In the genomic region with DNA sequence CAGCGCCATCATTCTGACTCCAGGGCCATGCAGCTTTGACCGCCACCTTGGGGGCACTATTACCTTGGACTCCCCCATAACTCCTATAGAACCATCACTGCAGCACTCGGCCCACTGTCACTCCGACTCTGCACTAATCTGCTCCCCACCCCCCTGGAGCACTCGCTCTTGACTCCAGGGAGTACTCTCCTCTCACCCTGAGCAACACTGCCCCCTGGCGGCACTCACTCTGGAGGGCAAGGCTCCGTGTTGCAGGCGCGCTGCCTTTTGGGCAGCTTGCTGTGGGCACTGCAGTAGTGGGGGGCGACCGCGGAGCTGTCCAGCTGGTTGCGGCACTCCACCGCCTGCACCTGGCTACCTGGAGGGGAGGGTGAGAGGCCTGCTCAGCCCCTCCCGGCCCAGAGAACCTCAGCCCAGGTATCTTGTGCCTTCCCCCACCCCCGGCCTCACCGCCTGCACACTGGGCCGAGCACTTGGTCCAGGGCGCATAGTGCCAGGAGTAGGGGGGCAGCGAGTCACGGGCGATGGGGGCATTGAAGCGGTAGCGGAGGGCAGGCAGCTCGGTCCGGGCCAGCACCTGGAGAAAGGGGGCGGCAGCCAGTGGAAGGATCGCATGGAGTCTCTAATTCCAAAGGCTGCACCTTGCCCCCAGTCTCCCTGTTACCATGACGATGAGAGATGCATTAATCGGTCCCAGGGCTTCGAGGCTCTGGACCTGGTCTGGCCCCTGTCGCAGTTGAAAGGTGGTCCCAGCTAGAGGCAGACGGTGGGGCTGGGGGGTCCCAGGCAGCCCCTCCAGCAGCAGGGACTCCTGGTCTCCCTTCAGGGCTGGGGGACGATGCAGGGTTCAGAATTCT, we compare ENCODE assay signal across 8 cellular contexts. TPM values are rescaled to one million over a fixed set of nuclear protein-coding genes. Genes with fewer than 3 reads are reported as not detected.
DNase-seq lines count a peak whose midpoint lies in the region; ATAC-seq and TF ChIP-seq lines count a peak whose summit lies in the region.

No MANE protein-coding gene starts in this region.

- intact Hi-C loops in A673 (cut with micrococcal nuclease; ENCODE audit: unreplicated experiment) (no loop called here), adrenal gland (cut with DNase I) (loop anchor here in 1 of 2 donors (10.0 kb wide), 2 partner anchors 171 to 231 kb away; a partner anchor contains a TSS), left colon (cut with DNase I, micrococcal nuclease) (loop anchor here in 1 of 2 donors (10.0 kb wide), 1 partner anchor 59 kb away; no protein-coding TSS in a partner anchor)

- no peak overlapping the region for H3K27ac ChIP-seq in A673 (ENCODE audit: low read depth, low read length, poor library complexity, severe bottlenecking)
- no peak overlapping the region for H3K27ac ChIP-seq in adrenal gland
- no peak overlapping the region for H3K27ac ChIP-seq in upper lobe of left lung

- no peak for TF ChIP-seq EP300 in upper lobe of left lung (IDR thresholded peaks at IDR 0.05)

- TF ChIP-seq POLR2A in adrenal gland (IDR thresholded peaks at IDR 0.05) = no peak
- TF ChIP-seq POLR2A in upper lobe of left lung (IDR thresholded peaks at IDR 0.05) = no peak

- WGBS in adrenal gland, 4 donors = 81 to 87% (median 83%) methylated on average over 19 to 34 of the region's 34 CpGs
- WGBS in upper lobe of left lung, 2 donors = 67 to 78% methylated on average over 8 to 29 of the region's 34 CpGs

- CTCF ChIA-PET in A673 (lab: Charles Lee) = interaction anchor here (0.5 to 0.6 kb wide), 2 partner anchors 56 to 173 kb away, joined by 4 to 6 read pairs; a partner anchor contains a TSS

- peak; percentile 83 for DNase-seq in A673 (ENCODE audit: low spot score)
- DNase-seq in SK-MEL-5 (ENCODE audit: low read depth, low spot score) = peak; percentile 69
- DNase-seq in adrenal gland = peak in 3 of 7 donors; percentile 41 to 63 (median 46)
- DNase-seq in left colon = peak in 1 of 2 donors; percentile 75
- peak in 1 of 2 donors; percentile 71 for DNase-seq in upper lobe of left lung

- no peaks in the 10 kb centered on the region for H3K4me1 ChIP-seq in A673 (ENCODE audit: insufficient read depth, low read length, poor library complexity, severe bottlenecking)
- no peaks in the 10 kb centered on the region for H3K4me1 ChIP-seq in adrenal gland (replicated peaks in 1 of 2)
- no peaks in the 10 kb centered on the region for H3K4me1 ChIP-seq in upper lobe of left lung

- no peak overlapping the region for H3K4me3 ChIP-seq in A673 (ENCODE audit: low read depth, low read length, poor library complexity, severe bottlenecking)
- H3K4me3 ChIP-seq in GM12875 (ENCODE audit: low read depth, low read length) = no peak overlapping the region
- H3K4me3 ChIP-seq in adrenal gland = no peak overlapping the region
- H3K4me3 ChIP-seq in upper lobe of left lung = no peak overlapping the region

- in situ Hi-C loops in SK-MEL-5 (cut with HindIII; ENCODE audit: low pct_unique_long_range_greater_than_20kb, low sequenced_read_pairs) = no loop called here

- peak; percentile 74 for ATAC-seq in left colon
- peak; percentile 24 to 42 for ATAC-seq in upper lobe of left lung (ENCODE audit: low FRiP score in 2 of 2)
- ATAC-seq in HG03439 (IDR thresholded peaks at IDR 0.05; ENCODE audit: unreplicated experiment) = no peak
- ATAC-seq in HG02571 (IDR thresholded peaks at IDR 0.05; ENCODE audit: unreplicated experiment) = no peak

- no peaks in the 10 kb centered on the region for H3K27me3 ChIP-seq in A673 (replicated peaks; ENCODE audit: insufficient read depth, low read depth, low read length, poor library complexity)
- no peaks in the 10 kb centered on the region for H3K27me3 ChIP-seq in adrenal gland
- H3K27me3 ChIP-seq in upper lobe of left lung = no peaks in the 10 kb centered on the region

- TF ChIP-seq CTCF in A673 (conservative IDR thresholded peaks at IDR 0.05; ENCODE audit: low read depth, low read length) (peak; percentile 84), GM12875 (IDR thresholded peaks at IDR 0.05; ENCODE audit: borderline replicate concordance, insufficient read depth, low read depth, low read length) (peak; percentile 78), adrenal gland (IDR thresholded peaks at IDR 0.05) (peak; percentile 20 to 42 (median 28)), upper lobe of left lung (IDR thresholded peaks at IDR 0.05) (peak; percentile 28 to 60 (median 50))

- H3K9me3 ChIP-seq in A673 (ENCODE audit: low read depth, low read length, poor library complexity, severe bottlenecking) (no peaks in the 10 kb centered on the region), adrenal gland (replicated peaks in 1 of 3) (no peaks in the 10 kb centered on the region), upper lobe of left lung (no peaks in the 10 kb centered on the region)

- no TSS peak for BruUV-seq in A673 (replicated peaks; lab: Mats Ljungman, UMichigan)

- POLR2A ChIA-PET in A673 (lab: Charles Lee; ENCODE audit: low non-redundant PET) = interaction anchor here (0.7 kb wide), 1 partner anchor 10 kb away, joined by 14 read pairs; no protein-coding TSS in a partner anchor

- no peaks in the 10 kb centered on the region for H3K36me3 ChIP-seq in A673 (ENCODE audit: insufficient read depth, low read length, poor library complexity, severe bottlenecking)
- H3K36me3 ChIP-seq in adrenal gland (replicated peaks in 1 of 2) = peaks cover 0 to 15% of the 10 kb centered on the region in 2 donors
- H3K36me3 ChIP-seq in upper lobe of left lung = peaks cover 0 to 34% (median 8%) of the 10 kb centered on the region in 4 donors

RNA-seq across cellular contexts. Expression of a gene that starts 8.9 kb away (rescaled TPM):
- total RNA-seq in A673 (2021) (0.26 and 0.37 TPM in 2 replicates), adrenal gland (10 to 100 TPM; 12.0 to 27.1 (median 22.0) TPM), left colon (10 to 100 TPM in 1 of 2 donors, 1 to 10 TPM in 1; 5.4 to 12.1 TPM), upper lobe of left lung (100 to 1,000 TPM in 4 of 6 donors, 10 to 100 TPM in 2; 47.3 to 246 (median 127) TPM)
- total RNA-seq in SK-MEL-5 (2014; rRNA removed; shearing (Covaris generic)) = 0.05 and 0.27 TPM in 2 replicates
- 0.40 and 1.6 TPM in 2 replicates for polyA plus RNA-seq in SK-MEL-5 (2015; cell fraction: cytosol; rRNA removed)
- 0.04 and 0.51 TPM in 2 replicates for polyA plus RNA-seq in SK-MEL-5 (2015; cell fraction: nucleus; rRNA removed)
- 10 to 100 TPM in 2 of 3 donors, 1 to 10 TPM in 1; 4.9 to 62.5 (median 11.7) TPM for polyA plus RNA-seq in adrenal gland

RNA-seq across cellular contexts. Expression of a gene that starts 24.4 kb away (rescaled TPM):
- 29.5 and 40.5 TPM in 2 replicates for total RNA-seq in A673 (2021)
- total RNA-seq in SK-MEL-5 (2014; rRNA removed; shearing (Covaris generic)) = not detected in 2 replicates
- not detected in 2 replicates for polyA plus RNA-seq in SK-MEL-5 (2015; cell fraction: cytosol; rRNA removed)
- not detected in 2 replicates for polyA plus RNA-seq in SK-MEL-5 (2015; cell fraction: nucleus; rRNA removed)
- 100 to 1,000 TPM in 1 of 8 donors, 10 to 100 TPM in 6, 1 to 10 TPM in 1; 7.6 to 100 (median 25.8) TPM for total RNA-seq in adrenal gland
- 100 to 1,000 TPM in 1 of 3 donors, 10 to 100 TPM in 1, 1 to 10 TPM in 1; 2.0 to 190 (median 57.4) TPM for polyA plus RNA-seq in adrenal gland
- 1 to 10 TPM; 4.2 to 8.9 TPM for total RNA-seq in left colon
- 100 to 1,000 TPM in 1 of 6 donors, 10 to 100 TPM in 5; 11.9 to 103 (median 19.8) TPM for total RNA-seq in upper lobe of left lung

RNA-seq across cellular contexts. Expression of a gene that starts 44.3 kb away (rescaled TPM):
- total RNA-seq in A673 (2021) (not detected in 2 replicates), adrenal gland (not detected), left colon (not detected), upper lobe of left lung (not detected)
- total RNA-seq in SK-MEL-5 (2014; rRNA removed; shearing (Covaris generic)) = not detected in 2 replicates
- polyA plus RNA-seq in SK-MEL-5 (2015; cell fraction: cytosol; rRNA removed) = not detected in 2 replicates
- polyA plus RNA-seq in SK-MEL-5 (2015; cell fraction: nucleus; rRNA removed) = not detected in 2 replicates
- polyA plus RNA-seq in adrenal gland = not detected

Comparison
In these comparisons a context has a peak if more than half of its experiments do, and no peak if none do; other contexts are left out.
1. CTCF ChIP-seq: peak in every context shown above with its lines; median percentile 84 in A673; 78 in GM12875; 50 in upper lobe of left lung; 28 in adrenal gland.
2. ATAC-seq: peak in left colon (single experiment) and upper lobe of left lung (2 of 2); none in HG03439 (single experiment) and HG02571 (single experiment).